1 cellular context compared by ENCODE assay signal in genomic region chr2:232137346-232137745, GRCh38.
TF ChIP-seq lines count a peak whose summit lies in the region.

No MANE protein-coding gene starts in this region.

TF ChIP-seq in endothelial cell of umbilical vein, 7 proteins besides CTCF, POLR2A, EP300 and RAD21:
- TF ChIP-seq JUN (IDR thresholded peaks at IDR 0.05; ENCODE audit: borderline replicate concordance, insufficient read depth, insufficient read length, low read depth) = no peak
- no peak for TF ChIP-seq GATA2 (IDR thresholded peaks at IDR 0.05; ENCODE audit: insufficient read depth, insufficient read length, low read depth, low read length)
- no peak for TF ChIP-seq MAX (IDR thresholded peaks at IDR 0.05; ENCODE audit: insufficient read depth, insufficient read length)
- no peak for TF ChIP-seq EZH2 (IDR thresholded peaks at IDR 0.05; ENCODE audit: borderline replicate concordance, low read depth, low read length, severe bottlenecking)
- no peak for TF ChIP-seq MYC (IDR thresholded peaks at IDR 0.05; ENCODE audit: low read depth, low read length)
- no peak for TF ChIP-seq FOS (IDR thresholded peaks at IDR 0.05; ENCODE audit: borderline replicate concordance, insufficient read depth, low read length)
- no peak for TF ChIP-seq POLR2AphosphoS5 (IDR thresholded peaks at IDR 0.05; ENCODE audit: insufficient read depth, low read depth, low read length)
